ENCODE assay signal across 11 cellular contexts in genomic region chr16:84829168-84829965, GRCh38. TPM values are rescaled to one million over a fixed set of nuclear protein-coding genes. Genes with fewer than 3 reads are reported as not detected.
DNase-seq lines count a peak whose midpoint lies in the region; ATAC-seq, FAIRE-seq and TF ChIP-seq lines count a peak whose summit lies in the region.
"Had no signal": no experiment of that assay in that cellular context is flagged by ENCODE, and none has a peak within 500 bp of the region (broad histone marks: within the 10 kb centered on the region; RNA-seq: fewer than 3 reads in every experiment).

No MANE protein-coding gene starts in this region.

- H3K4me3 Mint-ChIP-seq in astrocyte (ENCODE audit: unreplicated experiment): no peak overlapping the region

- peak; percentile 96 for DNase-seq in EL
- peak; percentile 93 for DNase-seq in astrocyte (ENCODE audit: low read depth)
- peak; percentile 52 to 82 (median 78) for DNase-seq in right cardiac atrium
- DNase-seq in sigmoid colon: peak; percentile 95
- DNase-seq in stimulated activated naive CD8-positive, alpha-beta T cell treated with anti-CD3 and anti-CD28 coated beads, Interleukin-15, Interleukin-2, amounts not matched to agents 100 U/mL and 50 U/mL, for 24 hours: no peak
- no peak for DNase-seq in KG1 (lab: John Stamatoyannopoulos, UW)
- no peak for DNase-seq in activated CD8-positive, alpha-beta memory T cell treated with anti-CD3 and anti-CD28 coated beads for 24 hours
- DNase-seq: activated T-cell treated with anti-CD3 and anti-CD28 coated beads, Interleukin-2, amount 50 U/mL, for 48 hours; NCI-H1092 treated with DMSO at 0.1 percent for 48 hours had no signal

- no peaks in the 10 kb centered on the region for H4K20me1 ChIP-seq in astrocyte (ENCODE audit: insufficient read depth, low read length)

- TF ChIP-seq CTCF in astrocyte (IDR thresholded peaks at IDR 0.05; ENCODE audit: insufficient read depth, low read depth, low read length) (no peak), sigmoid colon (IDR thresholded peaks at IDR 0.05) (no peak)

- peak; percentile 27 to 57 for ATAC-seq in right cardiac atrium
- ATAC-seq in stimulated activated naive CD8-positive, alpha-beta T cell treated with anti-CD3 and anti-CD28 coated beads, Interleukin-15, Interleukin-2, amounts not matched to agents 100 U/mL and 50 U/mL, for 24 hours: no peak
- no peak for ATAC-seq in GM21529 (IDR thresholded peaks at IDR 0.05; ENCODE audit: unreplicated experiment)

- FAIRE-seq in astrocyte (lab: Jason Lieb, UNC): peak; percentile 41
- FAIRE-seq: endothelial cell of umbilical vein had no signal

- H3K4me1 Mint-ChIP-seq in astrocyte (ENCODE audit: low read depth, unreplicated experiment): peaks cover 14% of the 10 kb centered on the region

- H3K36me3 ChIP-seq in astrocyte (ENCODE audit: insufficient read depth, low read length) (no peaks in the 10 kb centered on the region), sigmoid colon (peaks cover 0 to 25% (median 3%) of the 10 kb centered on the region in 4 donors)

- H3K9me3 ChIP-seq in astrocyte (ENCODE audit: insufficient read depth, low read depth, low read length) (no peaks in the 10 kb centered on the region), right cardiac atrium (ENCODE audit: control insufficient read depth, low read length) (no peaks in the 10 kb centered on the region), sigmoid colon (no peaks in the 10 kb centered on the region)

- H3K27ac ChIP-seq in astrocyte (ENCODE audit: low read depth, low read length): peak overlapping the region; percentile 51
- peak overlapping the region; percentile 18 for H3K27ac ChIP-seq in right cardiac atrium (ENCODE audit: low read length)
- peak overlapping the region; percentile 96 to 100 (median 98) for H3K27ac ChIP-seq in sigmoid colon

- H3K27me3 Mint-ChIP-seq in astrocyte (ENCODE audit: low read depth, unreplicated experiment): peaks cover 33% of the 10 kb centered on the region

- no peak overlapping the region for H3K27ac Mint-ChIP-seq in astrocyte (ENCODE audit: unreplicated experiment)

- H3K36me3 Mint-ChIP-seq in astrocyte (ENCODE audit: low read depth, unreplicated experiment): no peaks in the 10 kb centered on the region

- H2AFZ ChIP-seq in astrocyte (ENCODE audit: low read depth, low read length): no peak overlapping the region

- H3K4me1 ChIP-seq in astrocyte (ENCODE audit: insufficient read depth, low read length) (peaks cover 39% of the 10 kb centered on the region), right cardiac atrium (ENCODE audit: control insufficient read depth, insufficient read depth, low read length) (peaks cover 6% of the 10 kb centered on the region), sigmoid colon (peaks cover 0 to 100% (median 97%) of the 10 kb centered on the region in 4 donors)

- H3K9me3 Mint-ChIP-seq in astrocyte (ENCODE audit: unreplicated experiment): no peaks in the 10 kb centered on the region

- TF ChIP-seq EP300 in sigmoid colon (IDR thresholded peaks at IDR 0.05): peak; percentile 93 to 99 (median 98)

- H3K4me2 ChIP-seq in astrocyte (ENCODE audit: low read length): peak overlapping the region; percentile 39

- peak overlapping the region; percentile 50 for H3K9ac ChIP-seq in astrocyte (ENCODE audit: low read length)

- H3K79me2 ChIP-seq in astrocyte (ENCODE audit: insufficient read depth, low read length): no peaks in the 10 kb centered on the region

- no peak overlapping the region for H3K4me3 ChIP-seq in astrocyte (ENCODE audit: insufficient read depth, low read depth, low read length)
- no peak overlapping the region for H3K4me3 ChIP-seq in right cardiac atrium (ENCODE audit: low read length)
- H3K4me3 ChIP-seq in sigmoid colon: no peak overlapping the region

- WGBS in right cardiac atrium: 66% methylated on average over 15 of the region's 15 CpGs
- WGBS in sigmoid colon, 2 donors: 69 to 76% methylated on average over 15 of the region's 15 CpGs

- intact Hi-C loops in right cardiac atrium (cut with DNase I): no loop called here
- intact Hi-C loops in sigmoid colon (cut with DNase I): loop anchor here (10.0 kb wide), 1 partner anchor 535 kb away; the partner anchor contains the start of gene WFDC1

- no peaks in the 10 kb centered on the region for H3K27me3 ChIP-seq in astrocyte (ENCODE audit: insufficient read depth, low read length)
- no peaks in the 10 kb centered on the region for H3K27me3 ChIP-seq in right cardiac atrium (ENCODE audit: control insufficient read depth, insufficient read depth)
- H3K27me3 ChIP-seq in sigmoid colon: no peaks in the 10 kb centered on the region

- no peak for TF ChIP-seq POLR2A in sigmoid colon (IDR thresholded peaks at IDR 0.05)

RNA-seq across cellular contexts. Expression of gene CRISPLD2, which starts 9.6 kb away (rescaled TPM):
- total RNA-seq in astrocyte (1.8 and 2.4 TPM in 2 replicates), right cardiac atrium (10 to 100 TPM; 13.1 to 69.5 (median 29.2) TPM), sigmoid colon (100 to 1,000 TPM; 140 to 545 (median 260) TPM)
- polyA plus RNA-seq in right cardiac atrium (12.7 TPM), sigmoid colon (10 to 100 TPM in 1 of 3 donors, 1 to 10 TPM in 2; 3.0 to 27.3 (median 6.0) TPM)

Comparison
In these comparisons a context has a peak if more than half of its experiments do, and no peak if none do; other contexts are left out.
1. DNase-seq: peak in EL (single experiment), astrocyte (single experiment), right cardiac atrium (3 of 3) and sigmoid colon (single experiment); none in stimulated activated naive CD8-positive, alpha-beta T cell treated with anti-CD3 and anti-CD28 coated beads, Interleukin-15, Interleukin-2, amounts not matched to agents 100 U/mL and 50 U/mL, for 24 hours (single experiment), KG1 (single experiment) and activated CD8-positive, alpha-beta memory T cell treated with anti-CD3 and anti-CD28 coated beads for 24 hours (single experiment).
2. H3K27ac ChIP-seq: peak in every context shown above with its lines; median percentile 98 in sigmoid colon; 51 in astrocyte; 18 in right cardiac atrium.
3. ATAC-seq: peak in right cardiac atrium (2 of 2); none in stimulated activated naive CD8-positive, alpha-beta T cell treated with anti-CD3 and anti-CD28 coated beads, Interleukin-15, Interleukin-2, amounts not matched to agents 100 U/mL and 50 U/mL, for 24 hours (single experiment) and GM21529 (single experiment).